1 cellular context compared by ENCODE assay signal in genomic region chr16:66858740-66859396, GRCh38.
TF ChIP-seq lines count a peak whose summit lies in the region.

No MANE protein-coding gene starts in this region.

TF ChIP-seq in K562, 482 proteins besides CTCF, POLR2A, EP300 and RAD21:
- TF ChIP-seq ZNF778 (CRISPR knock-in tag; IDR thresholded peaks at IDR 0.05) (no peak), MNT (conservative IDR thresholded peaks at IDR 0.05) (no peak), MCM2 (IDR thresholded peaks at IDR 0.05; ENCODE audit: low read depth) (no peak), POLR3A (IDR thresholded peaks at IDR 0.05; ENCODE audit: borderline replicate concordance, extremely low read depth, insufficient read depth, insufficient read length) (no peak), ZBTB49 (CRISPR knock-in tag; IDR thresholded peaks at IDR 0.05; ENCODE audit: borderline replicate concordance) (no peak), KLF1 (tag; IDR thresholded peaks at IDR 0.05) (no peak), ZNF75A (CRISPR knock-in tag; IDR thresholded peaks at IDR 0.05) (no peak), ZBTB11 (CRISPR knock-in tag; IDR thresholded peaks at IDR 0.05) (no peak), CHD1 (IDR thresholded peaks at IDR 0.05; ENCODE audit: low read length) (no peak), ATF3 (IDR thresholded peaks at IDR 0.05) (no peak), ATF3 (CRISPR knock-in tag; conservative IDR thresholded peaks at IDR 0.05) (no peak), ZNF165 (CRISPR knock-in tag; IDR thresholded peaks at IDR 0.05; ENCODE audit: borderline replicate concordance) (no peak), ZNF121 (CRISPR knock-in tag; conservative IDR thresholded peaks at IDR 0.05) (peak; percentile 88), POLR3G (IDR thresholded peaks at IDR 0.05; ENCODE audit: extremely low read depth, insufficient read length, insufficient replicate concordance) (no peak), TFAM (CRISPR knock-in tag; conservative IDR thresholded peaks at IDR 0.05) (no peak), PREB (CRISPR knock-in tag; IDR thresholded peaks at IDR 0.05) (no peak), SMAD2 (IDR thresholded peaks at IDR 0.05; ENCODE audit: low read depth, low read length) (no peak), JUND (IDR thresholded peaks at IDR 0.05; ENCODE audit: borderline replicate concordance, low read depth, low read length) (0 out of 2 replicates have a peak, but pooled peaks have one; percentile 12), JUND (tag; IDR thresholded peaks at IDR 0.05; ENCODE audit: borderline replicate concordance, low read depth, low read length) (0 out of 3 replicates have a peak, but pooled peaks have one; percentile 17), ZBED1 (IDR thresholded peaks at IDR 0.05) (no peak), U2AF1 (optimal IDR thresholded peaks at IDR 0.05; ENCODE audit: low read depth, low read length) (no peak), PHB (CRISPR knock-in tag; IDR thresholded peaks at IDR 0.05) (no peak), SAFB (IDR thresholded peaks at IDR 0.05; ENCODE audit: borderline replicate concordance, low read depth, low read length) (no peak), ADNP (tag; IDR thresholded peaks at IDR 0.05) (no peak), SMAD3 (CRISPR knock-in tag; conservative IDR thresholded peaks at IDR 0.05) (no peak), NFIC (IDR thresholded peaks at IDR 0.05) (0 out of 2 replicates have a peak, but pooled peaks have one; percentile 7), BRD9 (IDR thresholded peaks at IDR 0.05; ENCODE audit: low read depth, partially characterized antibody) (no peak), ZNF277 (CRISPR knock-in tag; IDR thresholded peaks at IDR 0.05; ENCODE audit: borderline replicate concordance) (no peak), SLC30A9 (CRISPR knock-in tag; IDR thresholded peaks at IDR 0.05) (no peak), ZBTB17 (CRISPR knock-in tag; IDR thresholded peaks at IDR 0.05) (no peak), ZNF134 (CRISPR knock-in tag; conservative IDR thresholded peaks at IDR 0.05) (no peak), TBL1XR1 (IDR thresholded peaks at IDR 0.05; ENCODE audit: low read length in 2 of 2) (no peak), FOSL1 (tag; conservative IDR thresholded peaks at IDR 0.05) (peak; percentile 45; the same call in 1 of the 2 replicates), AFF1 (IDR thresholded peaks at IDR 0.05; ENCODE audit: low read depth in 1 of 2, partially characterized antibody in 2 of 2) (no peak)
TF ChIP-seq in K562: peak in this region for 4.
